18 cellular contexts compared by ENCODE assay signal in genomic region chr4:102527695-102528094, GRCh38. TPM values are rescaled to one million over a fixed set of nuclear protein-coding genes. Genes with fewer than 3 reads are reported as not detected.
DNase-seq lines count a peak whose midpoint lies in the region; ATAC-seq, FAIRE-seq and TF ChIP-seq lines count a peak whose summit lies in the region.
"Had no signal": no experiment of that assay in that cellular context is flagged by ENCODE, and none has a peak within 500 bp of the region (broad histone marks: within the 10 kb centered on the region; RNA-seq: fewer than 3 reads in every experiment).

No MANE protein-coding gene starts in this region.

- peaks cover 18% of the 10 kb centered on the region for H3K79me2 ChIP-seq in OCI-LY1 (ENCODE audit: insufficient read depth, low read length)

- H3K4me1 ChIP-seq in OCI-LY1 (ENCODE audit: insufficient read depth, low read length, severe bottlenecking) (peaks cover 24% of the 10 kb centered on the region), adipocyte (ENCODE audit: control insufficient read depth, insufficient read depth, low read length) (no peaks in the 10 kb centered on the region)
- H3K4me1 ChIP-seq: A549 had no signal

- no peaks in the 10 kb centered on the region for H3K9me2 ChIP-seq in OCI-LY1 (ENCODE audit: low read depth, low read length)

- no peak for TF ChIP-seq CTCF in OCI-LY1 (IDR thresholded peaks at IDR 0.05; ENCODE audit: low read length)

- H3K9ac ChIP-seq in OCI-LY1 (ENCODE audit: low read length): no peak overlapping the region
- no peak overlapping the region for H3K9ac ChIP-seq in adipocyte (ENCODE audit: low read length)

- H3K4me3 ChIP-seq in OCI-LY1 (ENCODE audit: low read depth, low read length, poor library complexity, severe bottlenecking): peak overlapping the region; percentile 25
- no peak overlapping the region for H3K4me3 ChIP-seq in adipocyte (ENCODE audit: low read length)
- H3K4me3 ChIP-seq: A549, dorsolateral prefrontal cortex, pancreas had no signal

- peak; percentile 30 for DNase-seq in activated CD4-positive, alpha-beta T cell treated with anti-CD3 and anti-CD28 coated beads, Interleukin-2, amount 10 ng/mL, durations not matched to agents 7 days and 5 days
- no peak for DNase-seq in activated CD4-positive, alpha-beta T cell treated with anti-CD3 and anti-CD28 coated beads for 4 hours
- DNase-seq in adipocyte (ENCODE audit: low read depth) (peak; percentile 33), NCI-H1694 treated with DMSO at 0.1 percent for 48 hours (lab: John Stamatoyannopoulos, UW) (no peak), frontal cortex (ENCODE audit: low spot score in 2 of 2) (no peak)
- DNase-seq: dorsolateral prefrontal cortex; hippocampal formation; left cardiac atrium; NCI-H748 treated with DMSO at 0.1 percent for 48 hours; pancreas; stimulated activated CD4-positive, alpha-beta T cell treated with anti-CD3 and anti-CD28 coated beads, Interleukin-4, amount 100 ng/mL, for 4 hours; trophoblast cell; WERI-Rb-1 had no signal

- H3K36me3 ChIP-seq in OCI-LY1 (ENCODE audit: insufficient read depth, low read length) (peaks cover 51% of the 10 kb centered on the region), adipocyte (ENCODE audit: control insufficient read depth, insufficient read depth, low read length, severe bottlenecking) (peaks cover 15% of the 10 kb centered on the region)
- H3K36me3 ChIP-seq: pancreas, WERI-Rb-1 had no signal

- H3K36me3 Mint-ChIP-seq in activated CD4-positive, alpha-beta T cell treated with anti-CD3 and anti-CD28 coated beads, Interleukin-2, amount 10 ng/mL, durations not matched to agents 7 days and 5 days (ENCODE audit: low read depth): peaks cover 55% of the 10 kb centered on the region
- peaks cover 42% of the 10 kb centered on the region for H3K36me3 Mint-ChIP-seq in stimulated activated memory B cell treated with anti-CD40 and anti-IgM and Interleukin-4, amounts not matched to agents 10 μg/mL and 1 μg/mL and 100 μg/mL, for 72 hours

- CTCF ChIA-PET in activated CD4-positive, alpha-beta T cell treated with anti-CD3 and anti-CD28 coated beads, Interleukin-2, amount 10 ng/mL, durations not matched to agents 7 days and 5 days (lab: Charles Lee): interaction anchor here (1.8 kb wide), 1 partner anchor 50 kb away, joined by 4 read pairs; no protein-coding TSS in a partner anchor

- H3K27me3 Mint-ChIP-seq in activated CD4-positive, alpha-beta T cell treated with anti-CD3 and anti-CD28 coated beads, Interleukin-2, amount 10 ng/mL, durations not matched to agents 7 days and 5 days: no peaks in the 10 kb centered on the region
- H3K27me3 Mint-ChIP-seq in stimulated activated memory B cell treated with anti-CD40 and anti-IgM and Interleukin-4, amounts not matched to agents 10 μg/mL and 1 μg/mL and 100 μg/mL, for 72 hours: no peaks in the 10 kb centered on the region

- FAIRE-seq in frontal cortex (lab: Jason Lieb, UNC): no peak
- FAIRE-seq: A549, pancreas had no signal

- no peak for TF ChIP-seq POLR2A in GM18505 (IDR thresholded peaks at IDR 0.05; ENCODE audit: borderline replicate concordance, extremely low read depth, insufficient read depth, insufficient read length)

- H3K4me3 Mint-ChIP-seq in activated CD4-positive, alpha-beta T cell treated with anti-CD3 and anti-CD28 coated beads, Interleukin-2, amount 10 ng/mL, durations not matched to agents 7 days and 5 days: peak overlapping the region; percentile 73
- H3K4me3 Mint-ChIP-seq in stimulated activated memory B cell treated with anti-CD40 and anti-IgM and Interleukin-4, amounts not matched to agents 10 μg/mL and 1 μg/mL and 100 μg/mL, for 72 hours: peak overlapping the region; percentile 29

- H3K9me3 Mint-ChIP-seq in activated CD4-positive, alpha-beta T cell treated with anti-CD3 and anti-CD28 coated beads, Interleukin-2, amount 10 ng/mL, durations not matched to agents 7 days and 5 days: peaks cover 3% of the 10 kb centered on the region
- H3K9me3 Mint-ChIP-seq in stimulated activated memory B cell treated with anti-CD40 and anti-IgM and Interleukin-4, amounts not matched to agents 10 μg/mL and 1 μg/mL and 100 μg/mL, for 72 hours: no peaks in the 10 kb centered on the region

- H3K27ac Mint-ChIP-seq in activated CD4-positive, alpha-beta T cell treated with anti-CD3 and anti-CD28 coated beads, Interleukin-2, amount 10 ng/mL, durations not matched to agents 7 days and 5 days: peak overlapping the region; percentile 92
- peak overlapping the region; percentile 52 for H3K27ac Mint-ChIP-seq in stimulated activated memory B cell treated with anti-CD40 and anti-IgM and Interleukin-4, amounts not matched to agents 10 μg/mL and 1 μg/mL and 100 μg/mL, for 72 hours

- no peaks in the 10 kb centered on the region for H4K20me1 ChIP-seq in OCI-LY1 (ENCODE audit: insufficient read depth, low read length)

- H3K27ac ChIP-seq in OCI-LY1 (ENCODE audit: low read depth, low read length, poor library complexity, severe bottlenecking): peak overlapping the region; percentile 7
- H3K27ac ChIP-seq: A549, pancreas, RWPE1, WERI-Rb-1 had no signal

- H2AFZ ChIP-seq in OCI-LY1 (ENCODE audit: low read length): no peak overlapping the region

- H3K4me2 ChIP-seq in OCI-LY1 (ENCODE audit: low read length): peak overlapping the region; percentile 42
- H3K4me2 ChIP-seq: A549 had no signal

- H3K27me3 ChIP-seq in OCI-LY1 (ENCODE audit: insufficient read depth, low read length): no peaks in the 10 kb centered on the region
- H3K27me3 ChIP-seq in adipocyte (replicated peaks; ENCODE audit: control insufficient read depth, insufficient read depth, low read length): no peaks in the 10 kb centered on the region
- H3K27me3 ChIP-seq: dorsolateral prefrontal cortex, pancreas had no signal

- H3K9me3 ChIP-seq in OCI-LY1 (ENCODE audit: low read length) (no peaks in the 10 kb centered on the region), adipocyte (ENCODE audit: control insufficient read depth, low read length) (no peaks in the 10 kb centered on the region)
- H3K9me3 ChIP-seq: A549, pancreas had no signal

- POLR2A ChIA-PET in activated CD4-positive, alpha-beta T cell treated with anti-CD3 and anti-CD28 coated beads, Interleukin-2, amount 10 ng/mL, durations not matched to agents 7 days and 5 days (lab: Charles Lee): interaction anchor here (0.6 kb wide), 1 partner anchor 9 kb away, joined by 3 read pairs; no protein-coding TSS in a partner anchor

- peak; percentile 39 for ATAC-seq in stimulated activated memory B cell treated with anti-CD40 and anti-IgM and Interleukin-4, amounts not matched to agents 10 μg/mL and 1 μg/mL and 100 μg/mL, for 72 hours
- ATAC-seq in GM18505 (IDR thresholded peaks at IDR 0.05; ENCODE audit: unreplicated experiment): no peak
- ATAC-seq: A549, left cardiac atrium, pancreas had no signal

- H3K4me1 Mint-ChIP-seq in activated CD4-positive, alpha-beta T cell treated with anti-CD3 and anti-CD28 coated beads, Interleukin-2, amount 10 ng/mL, durations not matched to agents 7 days and 5 days: peaks cover 82% of the 10 kb centered on the region
- H3K4me1 Mint-ChIP-seq in stimulated activated memory B cell treated with anti-CD40 and anti-IgM and Interleukin-4, amounts not matched to agents 10 μg/mL and 1 μg/mL and 100 μg/mL, for 72 hours: peaks cover 54% of the 10 kb centered on the region

- no peaks in the 10 kb centered on the region for H3F3A ChIP-seq in OCI-LY1 (ENCODE audit: insufficient read depth, low read length)

RNA-seq across cellular contexts. Expression of gene NFKB1, which starts 26.5 kb away (rescaled TPM):
- 100 to 1,000 TPM; 135 to 142 TPM for total RNA-seq in activated CD4-positive, alpha-beta T cell treated with anti-CD3 and anti-CD28 coated beads, Interleukin-2, amount 10 ng/mL, durations not matched to agents 7 days and 5 days
- 6.5 TPM for total RNA-seq in frontal cortex

Comparison
In these comparisons a context has a peak if more than half of its experiments do, and no peak if none do; other contexts are left out.
1. DNase-seq: peak in activated CD4-positive, alpha-beta T cell treated with anti-CD3 and anti-CD28 coated beads, Interleukin-2, amount 10 ng/mL, durations not matched to agents 7 days and 5 days (single experiment) and adipocyte (single experiment); none in activated CD4-positive, alpha-beta T cell treated with anti-CD3 and anti-CD28 coated beads for 4 hours (0 of 2), NCI-H1694 treated with DMSO at 0.1 percent for 48 hours (single experiment) and frontal cortex (0 of 2).
2. RNA of gene NFKB1, which starts 26.5 kb away (total RNA-seq): 135 to 142 TPM in activated CD4-positive, alpha-beta T cell treated with anti-CD3 and anti-CD28 coated beads, Interleukin-2, amount 10 ng/mL, durations not matched to agents 7 days and 5 days; 6.5 TPM in frontal cortex (single experiment); every median in the first group is over 10 times any median in the second.